Comparison of ENCODE assay signal across 8 cellular contexts in the genomic region with DNA sequence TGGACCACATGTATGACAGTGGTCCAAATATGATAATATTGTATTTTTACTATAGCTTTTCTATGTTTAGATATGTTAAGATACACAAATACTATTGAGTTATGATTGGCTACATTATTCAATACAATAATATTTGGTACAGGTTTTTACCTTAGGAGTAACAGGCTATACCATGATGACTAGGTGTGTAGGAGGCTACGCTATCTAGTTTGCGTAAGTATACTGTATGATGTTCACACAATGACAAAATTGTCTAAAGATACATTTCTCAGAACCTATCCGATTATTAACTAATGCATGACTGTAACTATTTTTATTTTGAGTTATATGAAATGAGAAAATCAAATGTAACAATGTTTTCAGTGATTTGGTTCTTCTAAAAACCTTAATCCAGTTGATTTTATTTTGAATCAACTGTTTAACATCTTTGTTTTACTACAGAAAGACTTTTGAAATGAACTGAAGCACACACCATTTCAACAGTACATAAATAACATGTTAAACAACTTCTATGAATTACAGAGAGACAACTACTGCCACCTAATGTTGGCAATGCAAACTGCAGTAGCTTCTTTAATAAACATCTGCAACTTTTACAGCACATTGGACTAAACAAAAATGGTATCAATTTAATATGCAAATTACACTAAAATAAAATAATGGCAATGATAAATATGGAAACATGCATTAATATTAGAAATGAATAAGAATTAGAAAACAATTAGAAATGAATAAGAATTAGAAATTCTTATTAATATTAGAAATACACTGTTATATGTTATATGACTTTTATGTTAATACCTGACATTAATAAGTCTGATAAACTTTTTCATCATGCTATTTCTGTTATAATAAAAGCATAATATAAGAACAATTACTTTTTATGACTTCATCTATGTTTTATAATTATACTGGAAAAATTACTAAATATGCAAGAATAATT.
A peak's percentile ranks its signal among the peaks of the same experiment; 100 is the strongest.
DNase-seq lines count a peak whose midpoint lies in the region; ATAC-seq and TF ChIP-seq lines count a peak whose summit lies in the region.

No MANE protein-coding gene starts in this region.

- H3K9me3 ChIP-seq in hepatocyte (ENCODE audit: low read depth) = no peaks in the 10 kb centered on the region

- no peaks in the 10 kb centered on the region for H3K4me1 ChIP-seq in hepatocyte (ENCODE audit: insufficient read depth)

- no peak overlapping the region for H3K27ac Mint-ChIP-seq in CD14-positive monocyte
- no peak overlapping the region for H3K27ac Mint-ChIP-seq in activated naive CD4-positive, alpha-beta T cell treated with anti-CD3 and anti-CD28 coated beads, Interleukin-2, amount 10 ng/mL, durations not matched to agents 7 days and 5 days

- H3K36me3 Mint-ChIP-seq in CD14-positive monocyte = no peaks in the 10 kb centered on the region
- no peaks in the 10 kb centered on the region for H3K36me3 Mint-ChIP-seq in activated naive CD4-positive, alpha-beta T cell treated with anti-CD3 and anti-CD28 coated beads, Interleukin-2, amount 10 ng/mL, durations not matched to agents 7 days and 5 days

- no peaks in the 10 kb centered on the region for H3K9me2 ChIP-seq in hepatocyte (replicated peaks; ENCODE audit: insufficient read depth)

- CTCF ChIA-PET in activated naive CD4-positive, alpha-beta T cell treated with anti-CD3 and anti-CD28 coated beads, Interleukin-2, amount 10 ng/mL, durations not matched to agents 7 days and 5 days (lab: Charles Lee) = interaction anchor here (0.8 to 4.1 kb wide), 11 partner anchors 11 to 606 kb away, joined by 3 to 22 read pairs (median 6); no protein-coding TSS in a partner anchor

- ATAC-seq in HG03108 (IDR thresholded peaks at IDR 0.05; ENCODE audit: unreplicated experiment) = peak; percentile 54
- ATAC-seq in GM19463 (IDR thresholded peaks at IDR 0.05; ENCODE audit: unreplicated experiment) = no peak

- H3K4me2 ChIP-seq in hepatocyte = no peak overlapping the region

- no peaks in the 10 kb centered on the region for H3K27me3 ChIP-seq in hepatocyte

- no peaks in the 10 kb centered on the region for H3K36me3 ChIP-seq in hepatocyte (replicated peaks; ENCODE audit: insufficient read depth, low read depth)

- no peak overlapping the region for H3K4me3 Mint-ChIP-seq in CD14-positive monocyte
- no peak overlapping the region for H3K4me3 Mint-ChIP-seq in activated naive CD4-positive, alpha-beta T cell treated with anti-CD3 and anti-CD28 coated beads, Interleukin-2, amount 10 ng/mL, durations not matched to agents 7 days and 5 days

- no peak for DNase-seq in CD14-positive monocyte (ENCODE audit: low spot score)
- peak; percentile 0 for DNase-seq in NCI-H524 treated with DMSO at 0.1 percent for 48 hours (lab: John Stamatoyannopoulos, UW)
- DNase-seq in activated naive CD4-positive, alpha-beta T cell treated with anti-CD3 and anti-CD28 coated beads, Interleukin-2, amount 10 ng/mL, durations not matched to agents 7 days and 5 days = peak; percentile 60
- peak; percentile 75 for DNase-seq in hepatocyte (ENCODE audit: low spot score)
- DNase-seq in stimulated activated CD4-positive, alpha-beta T cell treated with anti-CD3 and anti-CD28 coated beads, Interleukin-2, amount 100 ng/mL, for 48 hours = peak; percentile 49 to 54

- TF ChIP-seq CTCF in CD14-positive monocyte (IDR thresholded peaks at IDR 0.05) = peak; percentile 84
- TF ChIP-seq CTCF in GM12875 (IDR thresholded peaks at IDR 0.05; ENCODE audit: borderline replicate concordance, insufficient read depth, low read depth, low read length) = peak; percentile 52; the same call in 1 of the 2 replicates
- peak; percentile 87 for TF ChIP-seq CTCF in hepatocyte (IDR thresholded peaks at IDR 0.05; ENCODE audit: poor library complexity)

- no peaks in the 10 kb centered on the region for H3K79me2 ChIP-seq in hepatocyte

- H3K9me3 Mint-ChIP-seq in CD14-positive monocyte = peaks cover 0 to 2% (median 0%) of the 10 kb centered on the region in 7 donors
- no peaks in the 10 kb centered on the region for H3K9me3 Mint-ChIP-seq in activated naive CD4-positive, alpha-beta T cell treated with anti-CD3 and anti-CD28 coated beads, Interleukin-2, amount 10 ng/mL, durations not matched to agents 7 days and 5 days

- 90% methylated on average over 3 of the region's 3 CpGs for WGBS in hepatocyte (ENCODE audit: low lambda C conversion rate, missing lambda C conversion rate)

- intact Hi-C loops in CD14-positive monocyte (cut with micrococcal nuclease) = no loop called here

- no peak overlapping the region for H3K27ac ChIP-seq in hepatocyte

- no peaks in the 10 kb centered on the region for H3K27me3 Mint-ChIP-seq in CD14-positive monocyte (ENCODE audit: low read depth in 3 of 3)
- no peaks in the 10 kb centered on the region for H3K27me3 Mint-ChIP-seq in activated naive CD4-positive, alpha-beta T cell treated with anti-CD3 and anti-CD28 coated beads, Interleukin-2, amount 10 ng/mL, durations not matched to agents 7 days and 5 days

- H4K20me1 ChIP-seq in hepatocyte (ENCODE audit: insufficient read depth, poor library complexity, severe bottlenecking) = no peaks in the 10 kb centered on the region

- H2AFZ ChIP-seq in hepatocyte = no peak overlapping the region

- H3K4me3 ChIP-seq in GM12875 (ENCODE audit: low read depth, low read length) (no peak overlapping the region), hepatocyte (no peak overlapping the region)

- H3K4me1 Mint-ChIP-seq in CD14-positive monocyte = no peaks in the 10 kb centered on the region
- H3K4me1 Mint-ChIP-seq in activated naive CD4-positive, alpha-beta T cell treated with anti-CD3 and anti-CD28 coated beads, Interleukin-2, amount 10 ng/mL, durations not matched to agents 7 days and 5 days = no peaks in the 10 kb centered on the region
